8 cellular contexts compared by ENCODE assay signal in genomic region chr21:36155603-36156338, GRCh38. TPM values are rescaled to one million over a fixed set of nuclear protein-coding genes. Genes with fewer than 3 reads are reported as not detected.
A peak's percentile ranks its signal among the peaks of the same experiment; 100 is the strongest.
DNase-seq lines count a peak whose midpoint lies in the region; ATAC-seq and TF ChIP-seq lines count a peak whose summit lies in the region.

No MANE protein-coding gene starts in this region.

- peaks cover 5% of the 10 kb centered on the region for H3K4me1 ChIP-seq in BE2C
- H3K4me1 ChIP-seq in HAP-1 = 0 out of 2 replicates have a peak, but pooled peaks cover 2% of the 10 kb centered on the region

- H3K9me3 ChIP-seq in BE2C (no peaks in the 10 kb centered on the region), HAP-1 (no peaks in the 10 kb centered on the region), T-helper 17 cell (ENCODE audit: control insufficient read depth, low read length, poor library complexity, severe bottlenecking) (no peaks in the 10 kb centered on the region)

- H3K36me3 ChIP-seq in BE2C (no peaks in the 10 kb centered on the region), HAP-1 (replicated peaks) (no peaks in the 10 kb centered on the region)

- ATAC-seq in T-helper 17 cell = no peak
- ATAC-seq in sciatic nerve = peak; percentile 2

- H3K27me3 ChIP-seq in BE2C (peaks cover 17% of the 10 kb centered on the region), HAP-1 (ENCODE audit: low read depth) (no peaks in the 10 kb centered on the region)

- in situ Hi-C loops in HAP-1 (cut with MboI; ENCODE audit: low sequenced_read_pairs) = no loop called here

- H3K4me1 Mint-ChIP-seq in T-helper 17 cell = peaks cover 25% of the 10 kb centered on the region
- peaks cover 4% of the 10 kb centered on the region for H3K4me1 Mint-ChIP-seq in glutamatergic neuron (ENCODE audit: low read depth, unreplicated experiment)

- H3K27me3 Mint-ChIP-seq in T-helper 17 cell = no peaks in the 10 kb centered on the region
- H3K27me3 Mint-ChIP-seq in glutamatergic neuron (ENCODE audit: unreplicated experiment) = peaks cover 3% of the 10 kb centered on the region

- H3K4me3 ChIP-seq in BE2C (ENCODE audit: low read depth, low read length) (peak overlapping the region; percentile 43), HAP-1 (peak overlapping the region; percentile 60)

- H3K27ac Mint-ChIP-seq in T-helper 17 cell (peak overlapping the region; percentile 86), glutamatergic neuron (ENCODE audit: unreplicated experiment) (no peak overlapping the region)

- H3K9me3 Mint-ChIP-seq in glutamatergic neuron (ENCODE audit: unreplicated experiment) = peaks cover 8% of the 10 kb centered on the region

- H3K4me3 Mint-ChIP-seq in T-helper 17 cell (peak overlapping the region; percentile 89), glutamatergic neuron (ENCODE audit: unreplicated experiment) (peak overlapping the region; percentile 64)

- TF ChIP-seq CTCF in BE2C (IDR thresholded peaks at IDR 0.05; ENCODE audit: low read depth, low read length) (no peak), glutamatergic neuron (IDR thresholded peaks at IDR 0.05; ENCODE audit: partially characterized antibody, unreplicated experiment) (no peak)

- DNase-seq in BE2C = no peak
- no peak for DNase-seq in HAP-1 (ENCODE audit: low spot score in 2 of 2)
- DNase-seq in T-helper 17 cell = peak in 1 of 3 donors; percentile 14
- DNase-seq in glutamatergic neuron = no peak
- peak; percentile 61 for DNase-seq in sciatic nerve (ENCODE audit: low spot score)
- no peak for DNase-seq in putamen (ENCODE audit: low spot score)
- no peak for DNase-seq in stimulated activated CD4-positive, alpha-beta T cell treated with anti-CD3 and anti-CD28 coated beads, Interleukin-1b, Interleukin-23, amount 100 ng/mL, for 48 hours
- DNase-seq in stimulated activated CD4-positive, alpha-beta T cell treated with anti-CD3 and anti-CD28 coated beads, Interleukin-2, amount 100 ng/mL, for 48 hours = no peak

- peaks cover 3% of the 10 kb centered on the region for H3K36me3 Mint-ChIP-seq in T-helper 17 cell (ENCODE audit: low read depth)
- no peaks in the 10 kb centered on the region for H3K36me3 Mint-ChIP-seq in glutamatergic neuron (ENCODE audit: unreplicated experiment)

- intact Hi-C loops in sciatic nerve (cut with DNase I) = no loop called here

RNA-seq across cellular contexts. Expression of gene DOP1B, which starts 0.9 kb away (rescaled TPM):
- 0.32 TPM for polyA plus RNA-seq in BE2C (2012; ENCODE audit: insufficient read depth, insufficient read length, low read depth)
- 10 to 100 TPM; 25.3 to 35.0 TPM for total RNA-seq in T-helper 17 cell
- 37.8 TPM for total RNA-seq in glutamatergic neuron (ENCODE audit: unreplicated experiment)
- 15.6 TPM for total RNA-seq in sciatic nerve

RNA-seq across cellular contexts. Expression of gene CBR3, which starts 20.9 kb away (rescaled TPM):
- polyA plus RNA-seq in BE2C (2012; ENCODE audit: insufficient read depth, insufficient read length, low read depth) = not detected
- total RNA-seq in T-helper 17 cell (1 to 10 TPM; 2.2 to 3.1 TPM), glutamatergic neuron (ENCODE audit: unreplicated experiment) (not detected), sciatic nerve (15.4 TPM)
